2 cellular contexts compared by ENCODE assay signal in the genomic region with DNA sequence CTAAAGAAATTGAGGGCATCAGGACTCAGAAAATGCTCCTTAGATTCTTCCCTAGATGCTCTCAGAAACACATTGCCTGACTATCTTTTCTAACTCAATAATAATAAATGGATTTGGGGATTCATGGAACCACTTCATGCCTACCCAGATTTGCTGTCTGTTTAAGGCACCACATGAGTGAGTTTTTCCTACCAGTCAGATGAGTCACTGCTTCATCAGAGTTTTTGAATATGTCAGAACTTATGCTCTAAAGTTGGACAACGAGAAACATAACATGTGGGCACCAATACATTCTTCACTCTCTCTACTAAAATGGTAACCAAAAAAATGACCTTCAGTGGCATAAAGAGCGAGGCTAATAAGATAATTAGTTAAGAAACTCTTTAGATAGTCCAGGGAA.
TF ChIP-seq lines count a peak whose summit lies in the region.

No MANE protein-coding gene starts in this region.

TF ChIP-seq in A549, 52 proteins besides CTCF, POLR2A, EP300 and RAD21 (continued from another document):
- no peak for TF ChIP-seq ZNF302 (CRISPR knock-in tag; IDR thresholded peaks at IDR 0.05)

TF ChIP-seq in IMR-90, 13 proteins besides CTCF, POLR2A, EP300 and RAD21 (continued from another document):
- no peak for TF ChIP-seq RFX5 (IDR thresholded peaks at IDR 0.05; ENCODE audit: low read depth, low read length)
